In the genomic region with DNA sequence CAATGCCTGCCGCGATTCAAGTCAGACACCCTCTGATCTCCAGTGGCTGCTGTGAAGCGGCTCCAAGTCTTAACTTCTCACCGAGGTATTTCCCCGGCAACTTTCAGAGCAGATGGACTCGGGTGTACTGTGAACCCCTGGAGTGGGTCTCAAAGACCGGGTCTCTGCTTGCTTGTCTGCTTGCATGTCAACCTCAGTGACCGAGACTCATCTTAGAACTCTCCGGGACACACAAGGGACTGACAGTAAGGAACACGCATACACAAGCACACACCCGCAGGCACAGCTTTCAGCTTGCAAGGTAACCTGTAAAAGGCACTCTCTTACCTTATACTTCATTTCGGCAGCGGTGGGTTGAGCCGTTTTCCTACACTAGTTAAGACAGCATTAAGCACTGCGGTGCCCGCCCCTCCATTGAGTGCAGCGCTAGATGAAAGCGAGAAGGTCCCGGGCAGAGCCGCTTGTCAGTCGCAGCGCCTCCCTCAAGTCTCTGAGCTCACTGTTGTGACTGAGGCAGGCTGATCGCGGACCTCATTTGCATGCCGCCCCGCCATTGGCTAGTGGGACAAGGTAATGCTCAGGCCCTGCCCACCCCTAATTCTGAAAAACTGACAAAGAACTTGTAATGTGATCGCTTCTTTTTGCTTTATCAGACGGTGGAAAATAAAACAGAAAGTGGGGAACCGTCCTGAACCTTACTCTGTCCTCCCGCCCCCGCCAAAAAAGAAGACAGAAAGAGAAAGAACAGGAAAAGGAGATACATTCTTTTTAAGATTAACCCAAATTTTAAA, we compare ENCODE assay signal across 8 cellular contexts. TPM values are rescaled to one million over a fixed set of nuclear protein-coding genes. Genes with fewer than 3 reads are reported as not detected.
DNase-seq lines count a peak whose midpoint lies in the region; ATAC-seq, FAIRE-seq and TF ChIP-seq lines count a peak whose summit lies in the region.

A gene with protein sequence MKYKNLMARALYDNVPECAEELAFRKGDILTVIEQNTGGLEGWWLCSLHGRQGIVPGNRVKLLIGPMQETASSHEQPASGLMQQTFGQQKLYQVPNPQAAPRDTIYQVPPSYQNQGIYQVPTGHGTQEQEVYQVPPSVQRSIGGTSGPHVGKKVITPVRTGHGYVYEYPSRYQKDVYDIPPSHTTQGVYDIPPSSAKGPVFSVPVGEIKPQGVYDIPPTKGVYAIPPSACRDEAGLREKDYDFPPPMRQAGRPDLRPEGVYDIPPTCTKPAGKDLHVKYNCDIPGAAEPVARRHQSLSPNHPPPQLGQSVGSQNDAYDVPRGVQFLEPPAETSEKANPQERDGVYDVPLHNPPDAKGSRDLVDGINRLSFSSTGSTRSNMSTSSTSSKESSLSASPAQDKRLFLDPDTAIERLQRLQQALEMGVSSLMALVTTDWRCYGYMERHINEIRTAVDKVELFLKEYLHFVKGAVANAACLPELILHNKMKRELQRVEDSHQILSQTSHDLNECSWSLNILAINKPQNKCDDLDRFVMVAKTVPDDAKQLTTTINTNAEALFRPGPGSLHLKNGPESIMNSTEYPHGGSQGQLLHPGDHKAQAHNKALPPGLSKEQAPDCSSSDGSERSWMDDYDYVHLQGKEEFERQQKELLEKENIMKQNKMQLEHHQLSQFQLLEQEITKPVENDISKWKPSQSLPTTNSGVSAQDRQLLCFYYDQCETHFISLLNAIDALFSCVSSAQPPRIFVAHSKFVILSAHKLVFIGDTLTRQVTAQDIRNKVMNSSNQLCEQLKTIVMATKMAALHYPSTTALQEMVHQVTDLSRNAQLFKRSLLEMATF (minus strand): TSS at position 492 of the 791 bp plus-strand sequence. CDS start 153 bp downstream, at position 339.

- 1% methylated on average over 31 of the region's 31 CpGs for WGBS in HepG2 (ENCODE audit: low lambda C conversion rate)

- H4K20me1 ChIP-seq in HepG2 (ENCODE audit: insufficient read depth, low read length) = peaks cover 51% of the 10 kb centered on the region

- TF ChIP-seq RAD21 in HepG2 (CRISPR knock-in tag; IDR thresholded peaks at IDR 0.05) = peak; percentile 50; the same call in 1 of the 2 replicates

- POLR2A ChIA-PET in HepG2 (lab: Yijun Ruan, JAX) = interaction anchor here (0.6 to 5.5 kb wide), 33 partner anchors 10 to 264 kb away, joined by 3 to 106 read pairs (median 8); no protein-coding TSS in a partner anchor

- H3K9ac ChIP-seq in HepG2 (ENCODE audit: insufficient read depth, low read depth, low read length) = peak within 1 kb of the TSS; percentile 96

- peak; percentile 87 for FAIRE-seq in HepG2 (lab: Jason Lieb, UNC)

- H3K4me1 ChIP-seq in HepG2 (ENCODE audit: insufficient read depth, low read length) = peaks cover 52% of the 10 kb centered on the region

- BruUV-seq in HepG2 (replicated peaks; lab: Mats Ljungman, UMichigan) = TSS peak; percentile 51

- intact Hi-C loops in HepG2 (cut with micrococcal nuclease; ENCODE audit: unreplicated experiment) = loop anchor here (1.0 to 10.0 kb wide), 10 partner anchors 14 to 342 kb away; no protein-coding TSS in a partner anchor

- TF ChIP-seq POLR2A in HepG2 (IDR thresholded peaks at IDR 0.05; ENCODE audit: insufficient read depth in 1 of 2, low read depth in 2 of 2, low read length in 2 of 2) = peak; percentile 98 to 100

- peaks cover 68% of the 10 kb centered on the region for H3K79me2 ChIP-seq in HepG2 (ENCODE audit: insufficient read depth, low read length)

- in situ Hi-C loops in HepG2 (cut with HindIII; ENCODE audit: extremely low pct_ligation_motif_present, low pct_unique_long_range_greater_than_20kb) = loop anchor here (5.0 kb wide), 1 partner anchor 265 kb away; no protein-coding TSS in a partner anchor

- H3K27me3 ChIP-seq in HepG2 (ENCODE audit: control insufficient read depth in 1 of 2, insufficient read depth in 2 of 2, low read length in 2 of 2) = peaks cover 0 to 4% of the 10 kb centered on the region in 2 experiments; a peak in 2 of 5 replicates

- peak within 1 kb of the TSS; percentile 90 for H3K4me2 ChIP-seq in HepG2 (ENCODE audit: low read depth, low read length)

- no peaks in the 10 kb centered on the region for H3K9me3 ChIP-seq in HepG2 (ENCODE audit: low read length)

- TF ChIP-seq CTCF in C4-2B (conservative IDR thresholded peaks at IDR 0.05) (no peak), HepG2 (CRISPR knock-in tag; IDR thresholded peaks at IDR 0.05) (peak; percentile 48)

- peak within 1 kb of the TSS; percentile 54 for H3K27ac ChIP-seq in C4-2B
- peak within 1 kb of the TSS; percentile 94 for H3K27ac ChIP-seq in HepG2 (ENCODE audit: extremely low read length, insufficient read depth, low read length)

- CTCF ChIA-PET in HepG2 (lab: Yijun Ruan, JAX; ENCODE audit: low intra/inter-chr PET ratio, low total read pairs) = interaction anchor here (1.2 kb wide), 1 partner anchor 264 kb away, joined by 3 read pairs; no protein-coding TSS in a partner anchor

- H3K36me3 ChIP-seq in HepG2 (replicated peaks in 1 of 2; ENCODE audit: control insufficient read depth in 1 of 2, insufficient read depth in 2 of 2, low read length in 2 of 2) = peaks cover 2 to 23% of the 10 kb centered on the region in 2 experiments; a peak in 4 of 5 replicates

- H3K4me3 ChIP-seq in HepG2 (replicated peaks in 1 of 3; ENCODE audit: insufficient read depth in 1 of 3, low read depth in 2 of 3, low read length in 3 of 3) = peak within 1 kb of the TSS; percentile 80 to 94 (median 87)

- ATAC-seq in GM19395 (IDR thresholded peaks at IDR 0.05; ENCODE audit: unreplicated experiment) (peak; percentile 99), HG03565 (IDR thresholded peaks at IDR 0.05; ENCODE audit: unreplicated experiment) (peak; percentile 99), HepG2 (peak; percentile 96)

- DNase-seq in NCI-H774 (lab: John Stamatoyannopoulos, UW) (peak; percentile 73), dermis microvascular lymphatic vessel endothelial cell (ENCODE audit: low read depth in 2 of 2) (peak; percentile 94 to 99), HepG2 (ENCODE audit: low spot score) (peak; percentile 98)
- DNase-seq in activated CD4-positive, alpha-beta T cell treated with anti-CD3 and anti-CD28 coated beads, Interleukin-2, amount 50 U/mL, for 4 hours = peak; percentile 92 to 94
- peak; percentile 92 for DNase-seq in stimulated activated CD4-positive, alpha-beta T cell treated with anti-CD3 and anti-CD28 coated beads, Interleukin-4, amount 100 ng/mL, for 1 hour

- TF ChIP-seq EP300 in HepG2 (IDR thresholded peaks at IDR 0.05; ENCODE audit: low read depth in 2 of 2, low read length in 2 of 2) (no peak; a peak in 2 of 4 replicates), HepG2 (CRISPR knock-in tag; IDR thresholded peaks at IDR 0.05; ENCODE audit: borderline replicate concordance) (peak; percentile 36; the same call in 1 of the 2 replicates)

- no peak within 1 kb of the TSS for H2AFZ ChIP-seq in HepG2 (ENCODE audit: low read length)

TF ChIP-seq in HepG2, 621 proteins besides CTCF, POLR2A, EP300 and RAD21 (continues in another document):
- TF ChIP-seq ZMYM4 (CRISPR knock-in tag; IDR thresholded peaks at IDR 0.05) (peak; percentile 85), ZNF550 (CRISPR knock-in tag; IDR thresholded peaks at IDR 0.05; ENCODE audit: borderline replicate concordance) (0 out of 2 replicates have a peak, but pooled peaks have one; percentile 48), KDM1A (CRISPR knock-in tag; IDR thresholded peaks at IDR 0.05) (no peak), ZNF350 (CRISPR knock-in tag; IDR thresholded peaks at IDR 0.05; ENCODE audit: borderline replicate concordance, low read depth) (0 out of 2 replicates have a peak, but pooled peaks have one; percentile 40), ZNF839 (CRISPR knock-in tag; IDR thresholded peaks at IDR 0.05; ENCODE audit: borderline replicate concordance) (no peak), HNRNPLL (IDR thresholded peaks at IDR 0.05; ENCODE audit: low read depth, low read length, poor library complexity, severe bottlenecking) (peak; percentile 40), TBX2 (CRISPR knock-in tag; IDR thresholded peaks at IDR 0.05; ENCODE audit: borderline replicate concordance) (peak; percentile 73)
- TF ChIP-seq, protein P1, sequence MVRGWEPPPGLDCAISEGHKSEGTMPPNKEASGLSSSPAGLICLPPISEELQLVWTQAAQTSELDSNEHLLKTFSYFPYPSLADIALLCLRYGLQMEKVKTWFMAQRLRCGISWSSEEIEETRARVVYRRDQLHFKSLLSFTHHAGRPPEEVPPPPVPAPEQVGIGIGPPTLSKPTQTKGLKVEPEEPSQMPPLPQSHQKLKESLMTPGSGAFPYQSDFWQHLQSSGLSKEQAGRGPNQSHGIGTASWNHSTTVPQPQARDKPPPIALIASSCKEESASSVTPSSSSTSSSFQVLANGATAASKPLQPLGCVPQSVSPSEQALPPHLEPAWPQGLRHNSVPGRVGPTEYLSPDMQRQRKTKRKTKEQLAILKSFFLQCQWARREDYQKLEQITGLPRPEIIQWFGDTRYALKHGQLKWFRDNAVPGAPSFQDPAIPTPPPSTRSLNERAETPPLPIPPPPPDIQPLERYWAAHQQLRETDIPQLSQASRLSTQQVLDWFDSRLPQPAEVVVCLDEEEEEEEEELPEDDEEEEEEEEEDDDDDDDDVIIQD (CRISPR knock-in tag; IDR thresholded peaks at IDR 0.05; ENCODE audit: low read depth) = peak; percentile 61; the same call in 1 of the 2 replicates

RNA-seq across cellular contexts. Expression of the gene that starts here (rescaled TPM):
- 51.6 and 85.7 TPM in 2 replicates for total RNA-seq in dermis microvascular lymphatic vessel endothelial cell
- total RNA-seq in HepG2 (2016; rRNA removed; fragmentation: Illumina TruSeq; extraction: Trizol) = 27.1 and 31.4 TPM in 2 replicates
- total RNA-seq in HepG2 (2016; cell fraction: cytosol; rRNA removed; fragmentation: Illumina TruSeq; extraction: Trizol; ENCODE audit: low read depth) = 3.1 and 3.2 TPM in 2 replicates
- total RNA-seq in HepG2 (2016; cell fraction: insoluble cytoplasmic fraction; rRNA removed; fragmentation: Illumina TruSeq; extraction: Trizol) = 25.2 and 29.8 TPM in 2 replicates
- 11.6 and 12.3 TPM in 2 replicates for total RNA-seq in HepG2 (2016; cell fraction: membrane; rRNA removed; fragmentation: Illumina TruSeq; extraction: Trizol)
- total RNA-seq in HepG2 (2016; cell fraction: nucleus; rRNA removed; fragmentation: Illumina TruSeq; extraction: Trizol) = 24.2 and 25.4 TPM in 2 replicates
- 363 and 389 TPM in 2 replicates for polyA plus RNA-seq in HepG2 (2011; rRNA removed)
- 249 and 284 TPM in 2 replicates for polyA plus RNA-seq in HepG2 (2011; cell fraction: cytosol; rRNA removed)
- 241 and 254 TPM in 2 replicates for polyA plus RNA-seq in HepG2 (2011; cell fraction: nucleus; rRNA removed)
- polyA plus RNA-seq in HepG2 (2012) = 141 and 166 TPM in 2 replicates
- polyA plus RNA-seq in HepG2 (2016; cell fraction: cytosol; fragmentation: Illumina TruSeq; extraction: Trizol; ENCODE audit: low read depth) = 1.5 and 2.0 TPM in 2 replicates
- polyA plus RNA-seq in HepG2 (2016; cell fraction: insoluble cytoplasmic fraction; fragmentation: Illumina TruSeq; extraction: Trizol; ENCODE audit: low read depth) = 26.5 and 29.0 TPM in 2 replicates
- polyA plus RNA-seq in HepG2 (2016; cell fraction: membrane; fragmentation: Illumina TruSeq; extraction: Trizol; ENCODE audit: low read depth) = 4.0 and 4.8 TPM in 2 replicates
- 28.0 and 29.7 TPM in 2 replicates for polyA plus RNA-seq in HepG2 (2016; cell fraction: nucleus; fragmentation: Illumina TruSeq; extraction: Trizol; ENCODE audit: insufficient read depth, low read depth)
- 3.4 and 577 TPM in 2 replicates for polyA minus RNA-seq in HepG2 (2011; rRNA and poly(A)+ RNA removed; ENCODE audit: low replicate concordance)
- 263 and 295 TPM in 2 replicates for polyA minus RNA-seq in HepG2 (2011; cell fraction: cytosol; rRNA and poly(A)+ RNA removed)
- polyA minus RNA-seq in HepG2 (2011; cell fraction: nucleus; rRNA and poly(A)+ RNA removed) = 268 and 334 TPM in 2 replicates

Comparison
In these comparisons a context has a peak if more than half of its experiments do, and no peak if none do; other contexts are left out.
1. Peak in every context shown above with its lines: DNase-seq, ATAC-seq, H3K4me3 ChIP-seq and H3K27ac ChIP-seq.